1 cellular context compared by ENCODE assay signal in genomic region chr5:828194-828593, GRCh38. TPM values are rescaled to one million over a fixed set of nuclear protein-coding genes. Genes with fewer than 3 reads are reported as not detected.
"Had no signal": no experiment of that assay in that cellular context is flagged by ENCODE, and none has a peak within 500 bp of the region (broad histone marks: within the 10 kb centered on the region; RNA-seq: fewer than 3 reads in every experiment).

No MANE protein-coding gene starts in this region.

RNA-seq across cellular contexts. Expression of gene ZDHHC11B, which starts 43.7 kb away (rescaled TPM):
- total RNA-seq: GM23248 had no signal
